In the genomic region with DNA sequence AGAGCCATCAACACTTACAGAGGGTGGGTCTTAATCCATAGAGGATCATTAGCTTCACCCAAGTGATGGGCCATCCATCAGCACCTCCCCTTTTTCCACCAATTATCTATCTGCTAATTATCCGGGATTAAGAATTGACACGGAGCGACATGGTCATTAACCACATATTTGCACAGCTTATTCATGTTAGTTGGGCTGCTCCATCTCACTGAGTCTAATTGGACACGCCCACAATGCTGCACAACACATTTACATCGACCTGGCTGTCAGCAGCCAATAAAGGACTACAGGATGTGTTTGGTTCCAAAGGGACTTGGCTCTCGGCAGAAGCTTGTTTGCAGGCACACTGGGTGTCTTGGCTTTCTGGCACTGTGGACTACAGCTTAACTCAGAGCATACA, we compare ENCODE assay signal across 20 cellular contexts. TPM values are rescaled to one million over a fixed set of nuclear protein-coding genes. Genes with fewer than 3 reads are reported as not detected.
DNase-seq lines count a peak whose midpoint lies in the region; ATAC-seq, FAIRE-seq and TF ChIP-seq lines count a peak whose summit lies in the region.
"Had no signal": no experiment of that assay in that cellular context is flagged by ENCODE, and none has a peak within 500 bp of the region (broad histone marks: within the 10 kb centered on the region; RNA-seq: fewer than 3 reads in every experiment).

No MANE protein-coding gene starts in this region.

- no peak overlapping the region for H2AFZ ChIP-seq in K562 (ENCODE audit: low read depth, low read length)
- no peak overlapping the region for H2AFZ ChIP-seq in mesenchymal stem cell (ENCODE audit: low read depth, low read length)
- H2AFZ ChIP-seq in hepatocyte: no peak overlapping the region
- H2AFZ ChIP-seq: GM23248 had no signal

- no peak overlapping the region for H2BK12ac ChIP-seq in mesenchymal stem cell (ENCODE audit: low read length in 2 of 2)

- no peak overlapping the region for H3K4me2 ChIP-seq in K562 (ENCODE audit: insufficient read depth, low read length)
- no peak overlapping the region for H3K4me2 ChIP-seq in mesenchymal stem cell (ENCODE audit: low read length, poor library complexity, severe bottlenecking)
- H3K4me2 ChIP-seq in hepatocyte: no peak overlapping the region
- H3K4me2 ChIP-seq: BLaER1 had no signal

- TF ChIP-seq POLR2A in K562 (conservative IDR thresholded peaks at IDR 0.05): no peak

- no peaks in the 10 kb centered on the region for H3K9me1 ChIP-seq in K562 (ENCODE audit: control insufficient read depth, insufficient read depth, low read length)

- H2BK120ac ChIP-seq in mesenchymal stem cell (ENCODE audit: low read depth, low read length): no peak overlapping the region

- no peak overlapping the region for H2BK5ac ChIP-seq in mesenchymal stem cell (ENCODE audit: low read depth, low read length, poor library complexity, severe bottlenecking)

- no peaks in the 10 kb centered on the region for H3K79me2 ChIP-seq in K562 (ENCODE audit: control insufficient read depth, insufficient read depth, low read length)
- no peaks in the 10 kb centered on the region for H3K79me2 ChIP-seq in hepatocyte

- H3K4me1 ChIP-seq in K562 (replicated peaks in 1 of 2; ENCODE audit: control insufficient read depth in 2 of 2, insufficient read depth in 2 of 2, low read length in 2 of 2) (no peaks in the 10 kb centered on the region), mesenchymal stem cell (ENCODE audit: control insufficient read depth, insufficient read depth, low read depth, low read length) (peaks cover 18% of the 10 kb centered on the region), hepatocyte (ENCODE audit: insufficient read depth) (no peaks in the 10 kb centered on the region)
- H3K4me1 ChIP-seq: BLaER1 had no signal

- no peak overlapping the region for H3K18ac ChIP-seq in mesenchymal stem cell (ENCODE audit: low read depth in 1 of 2, low read length in 2 of 2)

- intact Hi-C loops in K562 (cut with micrococcal nuclease): no loop called here

- ATAC-seq in K562 (no peak), GM21367 (IDR thresholded peaks at IDR 0.05; ENCODE audit: unreplicated experiment) (no peak)
- ATAC-seq: CD8-positive, alpha-beta T cell had no signal

- in situ Hi-C loops in K562 (cut with MboI): no loop called here

- no peaks in the 10 kb centered on the region for H3K9me3 ChIP-seq in K562 (replicated peaks; ENCODE audit: control insufficient read depth, insufficient read depth, low read depth, low read length)
- H3K9me3 ChIP-seq in mesenchymal stem cell (ENCODE audit: control insufficient read depth, low read length): no peaks in the 10 kb centered on the region
- no peaks in the 10 kb centered on the region for H3K9me3 ChIP-seq in hepatocyte (ENCODE audit: low read depth)
- H3K9me3 ChIP-seq: BLaER1 had no signal

- no peaks in the 10 kb centered on the region for H3K79me1 ChIP-seq in mesenchymal stem cell (replicated peaks; ENCODE audit: low read length, poor library complexity, severe bottlenecking)

- TF ChIP-seq EP300 in K562 (IDR thresholded peaks at IDR 0.05; ENCODE audit: low read length): no peak

- H3K27me3 ChIP-seq in K562 (ENCODE audit: control insufficient read depth in 2 of 2, insufficient read depth in 2 of 2, low read length in 2 of 2) (peaks cover 6 to 31% of the 10 kb centered on the region in 2 experiments; a peak in 4 of 5 replicates), mesenchymal stem cell (ENCODE audit: control insufficient read depth in 1 of 2, insufficient read depth in 1 of 2, low read length in 2 of 2) (no peaks in the 10 kb centered on the region), hepatocyte (no peaks in the 10 kb centered on the region)
- H3K27me3 ChIP-seq: BLaER1 had no signal

- H4K91ac ChIP-seq in mesenchymal stem cell (ENCODE audit: low read length): no peak overlapping the region

- BruUV-seq in K562 (replicated peaks; lab: Mats Ljungman, UMichigan): no TSS peak

- POLR2A ChIA-PET in K562 (lab: Yijun Ruan, JAX): interaction anchor here (1.6 kb wide), 1 partner anchor 11 kb away, joined by 7 read pairs; no protein-coding TSS in a partner anchor

- CTCF ChIA-PET in K562 (lab: Yijun Ruan, JAX; ENCODE audit: low intra/inter-chr PET ratio): no interaction called here

- peak; percentile 75 for DNase-seq in NCI-H748 (lab: John Stamatoyannopoulos, UW; ENCODE audit: unreplicated experiment)
- DNase-seq in NCI-H748 treated with DMSO at 0.1 percent for 48 hours (lab: John Stamatoyannopoulos, UW): no peak
- DNase-seq in NCI-H2081 (lab: John Stamatoyannopoulos, UW): peak; percentile 84 to 97
- DNase-seq in K562 (ENCODE audit: extremely low read depth in 1 of 4, low spot score in 3 of 4): no peak
- no peak for DNase-seq in mesenchymal stem cell
- DNase-seq in DMS79 treated with DMSO at 0.1 percent for 48 hours (lab: John Stamatoyannopoulos, UW): no peak
- no peak for DNase-seq in hepatocyte (ENCODE audit: low spot score)
- DNase-seq: 8988T; CD8-positive, alpha-beta T cell; DMS79; KG1; NCI-H1048; NCI-H187 treated with DMSO at 0.1 percent for 48 hours; NCI-H524 had no signal

- 4% methylated on average over 6 of the region's 6 CpGs for WGBS in K562 (ENCODE audit: insufficient coverage, low coverage, missing lambda C conversion rate)
- 87% methylated on average over 6 of the region's 6 CpGs for WGBS in mesenchymal stem cell
- 79% methylated on average over 6 of the region's 6 CpGs for WGBS in hepatocyte (ENCODE audit: low lambda C conversion rate, missing lambda C conversion rate)

- TF ChIP-seq RAD21 in K562 (CRISPR knock-in tag; conservative IDR thresholded peaks at IDR 0.05 in 1 of 2, IDR thresholded peaks at IDR 0.05 in 1 of 2): no peak

- H3K4me3 ChIP-seq in K562 (no peak overlapping the region), mesenchymal stem cell (ENCODE audit: insufficient read depth in 1 of 2, low read depth in 1 of 2, low read length in 2 of 2) (no peak overlapping the region), hepatocyte (no peak overlapping the region)
- H3K4me3 ChIP-seq: BLaER1, GM23248 had no signal

- no peak overlapping the region for H3K4ac ChIP-seq in mesenchymal stem cell (ENCODE audit: low read depth in 1 of 2, low read length in 2 of 2)

- no peak for FAIRE-seq in K562 (lab: Jason Lieb, UNC)
- FAIRE-seq: D721Med had no signal

- H3K9me2 ChIP-seq in hepatocyte (replicated peaks; ENCODE audit: insufficient read depth): no peaks in the 10 kb centered on the region

- H2BK15ac ChIP-seq in mesenchymal stem cell (ENCODE audit: low read depth, poor library complexity, severe bottlenecking): no peak overlapping the region

- H3K9ac ChIP-seq in K562 (ENCODE audit: insufficient read depth in 1 of 2, low read depth in 2 of 2, low read length in 2 of 2): no peak overlapping the region
- H3K9ac ChIP-seq in mesenchymal stem cell (ENCODE audit: low read length): no peak overlapping the region
- H3K9ac ChIP-seq: BLaER1, GM23248 had no signal

- H4K20me1 ChIP-seq in K562 (replicated peaks; ENCODE audit: control insufficient read depth, insufficient read depth, low read length): no peaks in the 10 kb centered on the region
- no peaks in the 10 kb centered on the region for H4K20me1 ChIP-seq in hepatocyte (ENCODE audit: insufficient read depth, poor library complexity, severe bottlenecking)
- H4K20me1 ChIP-seq: BLaER1 had no signal

- peak overlapping the region; percentile 97 for H2AK5ac ChIP-seq in mesenchymal stem cell (ENCODE audit: low read length, severe bottlenecking)

- H3K14ac ChIP-seq in mesenchymal stem cell (ENCODE audit: low read length in 2 of 2): no peak overlapping the region

- no peak overlapping the region for H3K23ac ChIP-seq in mesenchymal stem cell (ENCODE audit: low read length in 2 of 2)

- TF ChIP-seq CTCF in K562 (IDR thresholded peaks at IDR 0.05 in 2 of 3, conservative IDR thresholded peaks at IDR 0.05 in 1 of 3; ENCODE audit: insufficient read depth in 2 of 3, low read depth in 1 of 3, low read length in 3 of 3): no peak
- no peak for TF ChIP-seq CTCF in hepatocyte (IDR thresholded peaks at IDR 0.05; ENCODE audit: poor library complexity)

- H3K27ac ChIP-seq in K562 (ENCODE audit: extremely low read depth, low read depth, low read length) (no peak overlapping the region), mesenchymal stem cell (ENCODE audit: low read length, poor library complexity, severe bottlenecking) (no peak overlapping the region), hepatocyte (no peak overlapping the region)
- H3K27ac ChIP-seq: BLaER1, GM23248 had no signal

- H4K8ac ChIP-seq in mesenchymal stem cell (ENCODE audit: low read length): no peak overlapping the region

- H3K36me3 ChIP-seq in K562 (ENCODE audit: control insufficient read depth, insufficient read depth, low read length) (no peaks in the 10 kb centered on the region), mesenchymal stem cell (ENCODE audit: control insufficient read depth in 1 of 2, insufficient read depth in 2 of 2, low read depth in 1 of 2, low read length in 2 of 2) (no peaks in the 10 kb centered on the region), hepatocyte (replicated peaks; ENCODE audit: insufficient read depth, low read depth) (no peaks in the 10 kb centered on the region)
- H3K36me3 ChIP-seq: BLaER1 had no signal

RNA-seq across cellular contexts. Expression of a gene that starts 21.6 kb away (rescaled TPM):
- total RNA-seq in K562 (2011; cell fraction: chromatin; rRNA removed; ENCODE audit: low replicate concordance): not detected in 2 replicates
- total RNA-seq in K562 (2011; cell fraction: nucleolus; rRNA removed): not detected in 2 replicates
- not detected in 2 replicates for total RNA-seq in K562 (2011; cell fraction: nucleoplasm; rRNA removed)
- total RNA-seq in K562 (2014; rRNA removed) (not detected in 2 replicates), K562 (2014; rRNA removed; fragmentation: Illumina TruSeq; extraction: Trizol) (not detected in 2 replicates), K562 (2015; rRNA removed; fragmentation: Illumina TruSeq; extraction: Trizol) (not detected in 2 replicates), K562 (2021) (not detected in 2 replicates), hepatocyte (0.67 and 0.88 TPM in 2 replicates)
- polyA plus RNA-seq in K562 (2011; rRNA removed) (not detected in 2 replicates), K562 (2014; fragmentation: Illumina TruSeq; extraction: Trizol) (not detected in 2 replicates), K562 (2014; fragmentation: Nextera tagmentation; extraction: Ambion mirVana) (not detected), K562 (2014; rRNA removed) (not detected in 2 replicates), hepatocyte (0.99 and 3.7 TPM in 2 replicates)
- polyA plus RNA-seq in K562 (2011; cell fraction: cytosol; rRNA removed): not detected in 2 replicates
- polyA plus RNA-seq in K562 (2011; cell fraction: nucleus; rRNA removed): not detected in 2 replicates
- not detected in 2 replicates for polyA plus RNA-seq in K562 (2012)
- polyA minus RNA-seq in K562 (2011; rRNA and poly(A)+ RNA removed): not detected in 2 replicates
- not detected in 2 replicates for polyA minus RNA-seq in K562 (2011; cell fraction: cytosol; rRNA and poly(A)+ RNA removed)
- not detected in 2 replicates for polyA minus RNA-seq in K562 (2011; cell fraction: nucleus; rRNA and poly(A)+ RNA removed)
- not detected for polyA plus RNA-seq in mesenchymal stem cell (2013, experiment 1 of 2)
- polyA plus RNA-seq in mesenchymal stem cell (2013, experiment 2 of 2): not detected
- total RNA-seq: G401, GM23248, PC-3 had no signal
- polyA plus RNA-seq: GM23248 had no signal

RNA-seq across cellular contexts. Expression of a gene that starts 47.7 kb away (rescaled TPM):
- 9.3 and 20.1 TPM in 2 replicates for total RNA-seq in K562 (2011; cell fraction: chromatin; rRNA removed; ENCODE audit: low replicate concordance)
- total RNA-seq in K562 (2011; cell fraction: nucleolus; rRNA removed): 6.6 and 6.7 TPM in 2 replicates
- total RNA-seq in K562 (2011; cell fraction: nucleoplasm; rRNA removed): 8.8 and 9.2 TPM in 2 replicates
- total RNA-seq in K562 (2014; rRNA removed) (16.2 and 16.7 TPM in 2 replicates), K562 (2014; rRNA removed; fragmentation: Illumina TruSeq; extraction: Trizol) (16.2 and 18.4 TPM in 2 replicates), K562 (2015; rRNA removed; fragmentation: Illumina TruSeq; extraction: Trizol) (22.4 and 22.9 TPM in 2 replicates), K562 (2021) (12.2 and 12.5 TPM in 2 replicates), hepatocyte (17.9 and 22.6 TPM in 2 replicates)
- polyA plus RNA-seq in K562 (2011; rRNA removed) (14.2 and 16.3 TPM in 2 replicates), K562 (2014; fragmentation: Illumina TruSeq; extraction: Trizol) (17.2 and 20.0 TPM in 2 replicates), K562 (2014; fragmentation: Nextera tagmentation; extraction: Ambion mirVana) (10 to 100 TPM in 1 of 2 experiments, 1 to 10 TPM in 1; 5.6 to 12.8 TPM), K562 (2014; rRNA removed) (17.2 and 18.4 TPM in 2 replicates), hepatocyte (10.3 and 10.8 TPM in 2 replicates)
- 8.2 and 12.4 TPM in 2 replicates for polyA plus RNA-seq in K562 (2011; cell fraction: cytosol; rRNA removed)
- 10.3 and 14.4 TPM in 2 replicates for polyA plus RNA-seq in K562 (2011; cell fraction: nucleus; rRNA removed)
- 8.9 and 10.4 TPM in 2 replicates for polyA plus RNA-seq in K562 (2012)
- 23.2 and 23.8 TPM in 2 replicates for polyA minus RNA-seq in K562 (2011; rRNA and poly(A)+ RNA removed)
- 5.8 and 8.6 TPM in 2 replicates for polyA minus RNA-seq in K562 (2011; cell fraction: cytosol; rRNA and poly(A)+ RNA removed)
- 5.1 and 8.1 TPM in 2 replicates for polyA minus RNA-seq in K562 (2011; cell fraction: nucleus; rRNA and poly(A)+ RNA removed)
- polyA plus RNA-seq in mesenchymal stem cell (2013, experiment 1 of 2): 9.9 TPM
- 9.7 TPM for polyA plus RNA-seq in mesenchymal stem cell (2013, experiment 2 of 2)

Comparison
In these comparisons a context has a peak if more than half of its experiments do, and no peak if none do; other contexts are left out.
1. DNase-seq: peak in NCI-H748 (single experiment) and NCI-H2081 (2 of 2); none in NCI-H748 treated with DMSO at 0.1 percent for 48 hours (single experiment), K562 (0 of 4), mesenchymal stem cell (single experiment), DMS79 treated with DMSO at 0.1 percent for 48 hours (single experiment) and hepatocyte (single experiment).